1 cellular context compared by ENCODE assay signal in genomic region chr9:113056191-113057106, GRCh38.
A peak's percentile ranks its signal among the peaks of the same experiment; 100 is the strongest.
TF ChIP-seq lines count a peak whose summit lies in the region.

TSS of gene ZFP37 (minus strand) at chr9:113056724. CDS start at chr9:113056688, 36 bp downstream.

TF ChIP-seq in HEK293, 187 proteins besides CTCF, POLR2A, EP300 and RAD21 (continued from another document and continues in another):
- TF ChIP-seq ZNF518A (tag by site-specific recombination; conservative IDR thresholded peaks at IDR 0.05; ENCODE audit: low read depth) (peak; percentile 78), BCL11A (tag by site-specific recombination; IDR thresholded peaks at IDR 0.05; ENCODE audit: low read depth) (no peak), ZEB2 (tag by site-specific recombination; IDR thresholded peaks at IDR 0.05) (peak; percentile 58), ZXDB (tag by site-specific recombination; IDR thresholded peaks at IDR 0.05) (no peak; the same call in none of the 2 replicates), HOXD13 (CRISPR knock-in tag; IDR thresholded peaks at IDR 0.05; ENCODE audit: borderline replicate concordance) (no peak), ZNF626 (tag by site-specific recombination; IDR thresholded peaks at IDR 0.05) (no peak), FEZF1 (tag by site-specific recombination; IDR thresholded peaks at IDR 0.05) (no peak), ZNF155 (tag by site-specific recombination; IDR thresholded peaks at IDR 0.05) (no peak), ZFP41 (tag by site-specific recombination; IDR thresholded peaks at IDR 0.05; ENCODE audit: borderline replicate concordance) (no peak), ZNF138 (tag by site-specific recombination; IDR thresholded peaks at IDR 0.05; ENCODE audit: borderline replicate concordance) (no peak), ZNF248 (tag by site-specific recombination; IDR thresholded peaks at IDR 0.05) (no peak), ZBTB6 (tag by site-specific recombination; IDR thresholded peaks at IDR 0.05) (no peak), ZNF169 (tag by site-specific recombination; IDR thresholded peaks at IDR 0.05) (no peak), MYNN (tag by site-specific recombination; IDR thresholded peaks at IDR 0.05; ENCODE audit: borderline replicate concordance) (no peak), ZNF114 (tag by site-specific recombination; IDR thresholded peaks at IDR 0.05) (no peak), ZNF362 (tag by site-specific recombination; IDR thresholded peaks at IDR 0.05) (no peak), OVOL3 (tag by site-specific recombination; IDR thresholded peaks at IDR 0.05) (no peak), GLIS1 (tag by site-specific recombination; IDR thresholded peaks at IDR 0.05) (peak; percentile 45; the same call in 1 of the 2 replicates), REST (tag by site-specific recombination; IDR thresholded peaks at IDR 0.05) (no peak), ZNF658 (tag by site-specific recombination; IDR thresholded peaks at IDR 0.05) (no peak), ZNF645 (tag by site-specific recombination; IDR thresholded peaks at IDR 0.05) (no peak), ZNF664 (tag by site-specific recombination; IDR thresholded peaks at IDR 0.05) (no peak), TRIM28 (IDR thresholded peaks at IDR 0.05; ENCODE audit: borderline replicate concordance, low read length) (no peak; the same call in 1 of the 2 replicates), ZNF514 (tag by site-specific recombination; IDR thresholded peaks at IDR 0.05) (no peak), ZNF560 (tag by site-specific recombination; IDR thresholded peaks at IDR 0.05; ENCODE audit: borderline replicate concordance) (no peak), MEIS1 (CRISPR knock-in tag; IDR thresholded peaks at IDR 0.05; ENCODE audit: borderline replicate concordance) (no peak), PBX3 (CRISPR knock-in tag; IDR thresholded peaks at IDR 0.05) (no peak), ZSCAN18 (tag by site-specific recombination; IDR thresholded peaks at IDR 0.05) (no peak), ZBTB17 (tag by site-specific recombination; IDR thresholded peaks at IDR 0.05) (peak; percentile 100), ZBTB21 (tag by site-specific recombination; IDR thresholded peaks at IDR 0.05) (0 out of 2 replicates have a peak, but pooled peaks have one; percentile 25), ZNF354C (tag by site-specific recombination; IDR thresholded peaks at IDR 0.05; ENCODE audit: borderline replicate concordance, low read depth) (no peak), ZNF623 (tag by site-specific recombination; IDR thresholded peaks at IDR 0.05) (no peak), GLI4 (tag by site-specific recombination; IDR thresholded peaks at IDR 0.05) (no peak), ZFP69B (tag by site-specific recombination; IDR thresholded peaks at IDR 0.05) (0 out of 2 replicates have a peak, but pooled peaks have one; percentile 26), ZNF221 (tag by site-specific recombination; IDR thresholded peaks at IDR 0.05; ENCODE audit: borderline replicate concordance) (no peak), ZIC2 (tag by site-specific recombination; IDR thresholded peaks at IDR 0.05) (0 out of 2 replicates have a peak, but pooled peaks have one; percentile 23), ZFP3 (tag by site-specific recombination; IDR thresholded peaks at IDR 0.05; ENCODE audit: low read depth) (no peak), ZNF391 (tag by site-specific recombination; IDR thresholded peaks at IDR 0.05; ENCODE audit: borderline replicate concordance, low read depth) (0 out of 2 replicates have a peak, but pooled peaks have one; percentile 38), ZNF701 (tag by site-specific recombination; IDR thresholded peaks at IDR 0.05) (no peak), ZBTB20 (tag by site-specific recombination; IDR thresholded peaks at IDR 0.05) (peak; percentile 60), ZNF600 (tag by site-specific recombination; IDR thresholded peaks at IDR 0.05) (peak; percentile 93), ZNF366 (tag by site-specific recombination; conservative IDR thresholded peaks at IDR 0.05) (0 out of 2 replicates have a peak, but pooled peaks have one; percentile 21), ZNF302 (tag by site-specific recombination; IDR thresholded peaks at IDR 0.05; ENCODE audit: low read depth) (no peak), ZNF792 (tag by site-specific recombination; IDR thresholded peaks at IDR 0.05) (no peak), GFI1B (tag by site-specific recombination; IDR thresholded peaks at IDR 0.05) (peak; percentile 55; the same call in 1 of the 2 replicates), ZNF488 (tag by site-specific recombination; IDR thresholded peaks at IDR 0.05) (no peak), ZNF174 (tag by site-specific recombination; IDR thresholded peaks at IDR 0.05) (no peak), REPIN1 (tag by site-specific recombination; IDR thresholded peaks at IDR 0.05; ENCODE audit: low read depth) (no peak), KLF17 (tag by site-specific recombination; IDR thresholded peaks at IDR 0.05) (no peak)
